Comparison of ENCODE assay signal across 8 cellular contexts in genomic region chr5:59040007-59040803, GRCh38.
DNase-seq lines count a peak whose midpoint lies in the region; ATAC-seq lines count a peak whose summit lies in the region.

No MANE protein-coding gene starts in this region.

- POLR2A ChIA-PET in naive thymus-derived CD4-positive, alpha-beta T cell (lab: Charles Lee), result interaction anchor here (0.9 to 3.5 kb wide), 10 partner anchors 8 to 133 kb away, joined by 3 to 47 read pairs (median 8); no protein-coding TSS in a partner anchor

- peak overlapping the region; percentile 44 to 69 for H3K9ac ChIP-seq in duodenal mucosa (ENCODE audit: low read depth in 1 of 2, low read length in 2 of 2)

- peaks cover 13% of the 10 kb centered on the region for H3K27me3 ChIP-seq in CD4-positive, CD25-positive, alpha-beta regulatory T cell (ENCODE audit: control insufficient read depth, insufficient read depth, low read length)
- H3K27me3 ChIP-seq in duodenal mucosa (ENCODE audit: control insufficient read depth in 1 of 2, insufficient read depth in 2 of 2, low read length in 2 of 2), result no peaks in the 10 kb centered on the region
- no peaks in the 10 kb centered on the region for H3K27me3 ChIP-seq in naive thymus-derived CD4-positive, alpha-beta T cell (ENCODE audit: control insufficient read depth in 2 of 2, insufficient read depth in 2 of 2, low read length in 2 of 2)

- H3K4me3 ChIP-seq in CD4-positive, CD25-positive, alpha-beta regulatory T cell (ENCODE audit: low read depth, low read length), result peak overlapping the region; percentile 56
- peak overlapping the region; percentile 74 to 78 for H3K4me3 ChIP-seq in duodenal mucosa (ENCODE audit: low read depth in 1 of 2, low read length in 2 of 2)
- peak overlapping the region; percentile 51 for H3K4me3 ChIP-seq in naive thymus-derived CD4-positive, alpha-beta T cell (ENCODE audit: low read length)

- H3K9me3 ChIP-seq in CD4-positive, CD25-positive, alpha-beta regulatory T cell (ENCODE audit: control insufficient read depth in 2 of 2, low read length in 2 of 2), result no peaks in the 10 kb centered on the region
- H3K9me3 ChIP-seq in duodenal mucosa (ENCODE audit: control insufficient read depth in 1 of 2, low read length in 2 of 2), result no peaks in the 10 kb centered on the region
- H3K9me3 ChIP-seq in naive thymus-derived CD4-positive, alpha-beta T cell (ENCODE audit: control insufficient read depth in 2 of 3, low read length in 3 of 3), result no peaks in the 10 kb centered on the region

- H3K27ac Mint-ChIP-seq in CD4-positive, CD25-positive, alpha-beta regulatory T cell, result peak overlapping the region; percentile 80 to 97 (median 87)
- peak overlapping the region; percentile 90 to 100 (median 98) for H3K27ac Mint-ChIP-seq in naive thymus-derived CD4-positive, alpha-beta T cell

- peaks cover 21% of the 10 kb centered on the region for H3K4me1 ChIP-seq in CD4-positive, CD25-positive, alpha-beta regulatory T cell (ENCODE audit: control insufficient read depth, insufficient read depth, low read length, poor library complexity, severe bottlenecking)
- peaks cover 13 to 17% of the 10 kb centered on the region in 2 donors for H3K4me1 ChIP-seq in duodenal mucosa (ENCODE audit: control insufficient read depth in 1 of 2, insufficient read depth in 2 of 2, low read length in 2 of 2)
- H3K4me1 ChIP-seq in naive thymus-derived CD4-positive, alpha-beta T cell (ENCODE audit: control insufficient read depth in 2 of 2, insufficient read depth in 2 of 2, low read length in 2 of 2), result peaks cover 16 to 26% of the 10 kb centered on the region in 2 donors

- peak overlapping the region; percentile 64 for H3K27ac ChIP-seq in CD4-positive, CD25-positive, alpha-beta regulatory T cell (ENCODE audit: insufficient read depth, low read length, poor library complexity, severe bottlenecking)
- no peak overlapping the region for H3K27ac ChIP-seq in duodenal mucosa (ENCODE audit: low read depth, low read length)
- peak overlapping the region; percentile 86 for H3K27ac ChIP-seq in naive thymus-derived CD4-positive, alpha-beta T cell (ENCODE audit: low read depth, low read length)

- peaks cover 24 to 53% (median 31%) of the 10 kb centered on the region in 4 donors for H3K4me1 Mint-ChIP-seq in CD4-positive, CD25-positive, alpha-beta regulatory T cell
- peaks cover 29 to 55% (median 49%) of the 10 kb centered on the region in 7 donors for H3K4me1 Mint-ChIP-seq in naive thymus-derived CD4-positive, alpha-beta T cell

- CTCF ChIA-PET in naive thymus-derived CD4-positive, alpha-beta T cell (lab: Charles Lee), result interaction anchor here (0.9 to 2.5 kb wide), 5 partner anchors 84 to 133 kb away, joined by 3 to 14 read pairs (median 5); no protein-coding TSS in a partner anchor

- no peaks in the 10 kb centered on the region for H3K9me3 Mint-ChIP-seq in CD4-positive, CD25-positive, alpha-beta regulatory T cell
- H3K9me3 Mint-ChIP-seq in naive thymus-derived CD4-positive, alpha-beta T cell, result peaks cover 0 to 3% (median 0%) of the 10 kb centered on the region in 11 donors

- ATAC-seq in CD4-positive, CD25-positive, alpha-beta regulatory T cell (ENCODE audit: low read depth in 2 of 2), result no peak
- ATAC-seq in naive thymus-derived CD4-positive, alpha-beta T cell, result no peak
- ATAC-seq in GM21528 (IDR thresholded peaks at IDR 0.05; ENCODE audit: low FRiP score, unreplicated experiment), result no peak
- no peak for ATAC-seq in GM19328 (IDR thresholded peaks at IDR 0.05; ENCODE audit: unreplicated experiment)

- DNase-seq in CD4-positive, CD25-positive, alpha-beta regulatory T cell, result no peak
- DNase-seq in NOMO-1 treated with DMSO at 0.1 percent for 48 hours (lab: John Stamatoyannopoulos, UW; ENCODE audit: unreplicated experiment), result peak; percentile 55
- no peak for DNase-seq in naive thymus-derived CD4-positive, alpha-beta T cell
- no peak for DNase-seq in OCI-M2 (lab: John Stamatoyannopoulos, UW; ENCODE audit: unreplicated experiment)
- no peak for DNase-seq in posterior vena cava (ENCODE audit: low spot score)

- no peaks in the 10 kb centered on the region for H3K36me3 Mint-ChIP-seq in CD4-positive, CD25-positive, alpha-beta regulatory T cell
- peaks cover 0 to 35% (median 0%) of the 10 kb centered on the region in 5 donors for H3K36me3 Mint-ChIP-seq in naive thymus-derived CD4-positive, alpha-beta T cell

- H3K36me3 ChIP-seq in CD4-positive, CD25-positive, alpha-beta regulatory T cell (ENCODE audit: control insufficient read depth, insufficient read depth, low read length), result no peaks in the 10 kb centered on the region
- H3K36me3 ChIP-seq in duodenal mucosa (ENCODE audit: control insufficient read depth in 1 of 2, insufficient read depth in 2 of 2, low read length in 2 of 2), result no peaks in the 10 kb centered on the region
- H3K36me3 ChIP-seq in naive thymus-derived CD4-positive, alpha-beta T cell (ENCODE audit: control insufficient read depth in 2 of 3, insufficient read depth in 3 of 3, low read length in 3 of 3), result peaks cover 0 to 11% (median 0%) of the 10 kb centered on the region in 3 experiments

- intact Hi-C loops in naive thymus-derived CD4-positive, alpha-beta T cell (cut with micrococcal nuclease), result no loop called here
- intact Hi-C loops in posterior vena cava (cut with DNase I), result loop anchor here in 1 of 2 donors (10.0 kb wide), 1 partner anchor 1365 kb away; no protein-coding TSS in a partner anchor

- H3K27me3 Mint-ChIP-seq in CD4-positive, CD25-positive, alpha-beta regulatory T cell, result peaks cover 20% of the 10 kb centered on the region
- no peaks in the 10 kb centered on the region for H3K27me3 Mint-ChIP-seq in naive thymus-derived CD4-positive, alpha-beta T cell

- H3K4me3 Mint-ChIP-seq in CD4-positive, CD25-positive, alpha-beta regulatory T cell, result peak overlapping the region; percentile 84 to 98 (median 95)
- peak overlapping the region; percentile 83 to 98 (median 96) for H3K4me3 Mint-ChIP-seq in naive thymus-derived CD4-positive, alpha-beta T cell
